ENCODE assay signal across 17 cellular contexts in genomic region chr4:152962160-152962559, GRCh38. TPM values are rescaled to one million over a fixed set of nuclear protein-coding genes. Genes with fewer than 3 reads are reported as not detected.
DNase-seq lines count a peak whose midpoint lies in the region; ATAC-seq and TF ChIP-seq lines count a peak whose summit lies in the region.
"Had no signal": no experiment of that assay in that cellular context is flagged by ENCODE, and none has a peak within 500 bp of the region (broad histone marks: within the 10 kb centered on the region; RNA-seq: fewer than 3 reads in every experiment).

No MANE protein-coding gene starts in this region.

- no peak overlapping the region for H2BK20ac ChIP-seq in IMR-90 (ENCODE audit: low read depth, low read length)

- H3K14ac ChIP-seq in IMR-90 (replicated peaks; ENCODE audit: low read depth, low read length): no peak overlapping the region

- no peak overlapping the region for H2AFZ ChIP-seq in IMR-90 (replicated peaks; ENCODE audit: low read length, poor library complexity)
- no peak overlapping the region for H2AFZ ChIP-seq in parathyroid adenoma

- no peak overlapping the region for H2AK5ac ChIP-seq in IMR-90 (ENCODE audit: low read depth, low read length)

- CTCF ChIA-PET in IMR-90 (lab: Yijun Ruan, JAX): no interaction called here

- no peak overlapping the region for H3K56ac ChIP-seq in IMR-90 (ENCODE audit: extremely low read depth, insufficient read depth, low read length)

- TF ChIP-seq POLR2A in IMR-90 (IDR thresholded peaks at IDR 0.05; ENCODE audit: low read depth, low read length): no peak
- TF ChIP-seq POLR2A in upper lobe of left lung (IDR thresholded peaks at IDR 0.05): no peak

- H3K27ac ChIP-seq in IMR-90 (ENCODE audit: insufficient read depth, low read length) (no peak overlapping the region), parathyroid adenoma (peak overlapping the region; percentile 68), upper lobe of left lung (no peak overlapping the region)
- H3K27ac ChIP-seq: 22Rv1, A549, C4-2B had no signal

- H3K4me1 ChIP-seq in IMR-90 (ENCODE audit: control insufficient read depth, insufficient read depth, low read length) (peaks cover 6% of the 10 kb centered on the region; the same call in 1 of the 2 replicates), parathyroid adenoma (peaks cover 41% of the 10 kb centered on the region), upper lobe of left lung (peaks cover 14 to 33% (median 25%) of the 10 kb centered on the region in 4 donors)

- no CpG with 5 or more reads among the region's 5 CpGs for WGBS in IMR-90 (ENCODE audit: extremely low coverage in 2 of 2, insufficient read length in 1 of 2), 2 experiments
- 45 to 60% methylated on average over 5 of the region's 5 CpGs for WGBS in upper lobe of left lung, 2 donors

- TF ChIP-seq CTCF in IMR-90 (conservative IDR thresholded peaks at IDR 0.05; ENCODE audit: low read depth, low read length) (no peak), parathyroid adenoma (IDR thresholded peaks at IDR 0.05) (no peak), upper lobe of left lung (IDR thresholded peaks at IDR 0.05) (no peak)

- ATAC-seq in IMR-90 (ENCODE audit: low read depth) (peak; percentile 67), GM19455 (IDR thresholded peaks at IDR 0.05; ENCODE audit: unreplicated experiment) (no peak), upper lobe of left lung (ENCODE audit: low FRiP score in 2 of 2) (no peak)
- ATAC-seq: A549, GM12878 had no signal

- no peaks in the 10 kb centered on the region; the same call in 1 of the 2 replicates for H3K9me1 ChIP-seq in IMR-90 (ENCODE audit: insufficient read depth, low read length)

- H3K4me2 ChIP-seq in IMR-90 (ENCODE audit: low read depth, low read length) (no peak overlapping the region), parathyroid adenoma (ENCODE audit: low read length) (no peak overlapping the region)
- H3K4me2 ChIP-seq: A549 had no signal

- H3K9ac ChIP-seq in IMR-90 (ENCODE audit: low read depth, low read length) (no peak overlapping the region), parathyroid adenoma (no peak overlapping the region)

- no peak overlapping the region for H3K23ac ChIP-seq in IMR-90 (ENCODE audit: low read depth, low read length)

- DNase-seq in IMR-90: no peak
- DNase-seq in amniotic epithelial cell (ENCODE audit: low read depth): peak; percentile 63
- peak; percentile 24 for DNase-seq in fibroblast of gingiva (ENCODE audit: low read depth)
- DNase-seq in DMS153 treated with DMSO at 0.1 percent for 48 hours (lab: John Stamatoyannopoulos, UW; ENCODE audit: unreplicated experiment): no peak
- no peak for DNase-seq in upper lobe of left lung
- DNase-seq: AML-193; CD4-positive, alpha-beta T cell; DMS53; DND-41; EL had no signal

- no TSS peak for BruUV-seq in IMR-90 (replicated peaks; lab: Mats Ljungman, UMichigan)

- no peaks in the 10 kb centered on the region for H3K36me3 ChIP-seq in IMR-90 (ENCODE audit: control insufficient read depth, insufficient read depth, low read length)
- H3K36me3 ChIP-seq in parathyroid adenoma (ENCODE audit: control insufficient read depth, insufficient read depth, low read length): no peaks in the 10 kb centered on the region
- H3K36me3 ChIP-seq in upper lobe of left lung: peaks cover 0 to 4% (median 2%) of the 10 kb centered on the region in 4 donors
- H3K36me3 ChIP-seq: HAP-1 had no signal

- H3K27me3 ChIP-seq in IMR-90 (ENCODE audit: control insufficient read depth, insufficient read depth, low read length): 0 out of 2 replicates have a peak, but pooled peaks cover 2% of the 10 kb centered on the region
- H3K27me3 ChIP-seq in parathyroid adenoma (ENCODE audit: control insufficient read depth, insufficient read depth, low read length): no peaks in the 10 kb centered on the region
- no peaks in the 10 kb centered on the region for H3K27me3 ChIP-seq in upper lobe of left lung

- H3K9me3 ChIP-seq in IMR-90 (ENCODE audit: control insufficient read depth, insufficient read depth, low read length): no peaks in the 10 kb centered on the region
- no peaks in the 10 kb centered on the region for H3K9me3 ChIP-seq in parathyroid adenoma (ENCODE audit: control insufficient read depth, low read length)
- no peaks in the 10 kb centered on the region for H3K9me3 ChIP-seq in upper lobe of left lung
- H3K9me3 ChIP-seq: A549, HAP-1 had no signal

- H4K91ac ChIP-seq in IMR-90 (ENCODE audit: insufficient read depth, low read depth, low read length): no peak overlapping the region

- H2AK9ac ChIP-seq in IMR-90 (replicated peaks; ENCODE audit: low read depth, low read length, poor library complexity): no peak overlapping the region

- H2BK15ac ChIP-seq in IMR-90 (ENCODE audit: low read depth, low read length): no peak overlapping the region

- no peak overlapping the region for H2BK120ac ChIP-seq in IMR-90 (ENCODE audit: low read depth, low read length)

- TF ChIP-seq RAD21 in IMR-90 (IDR thresholded peaks at IDR 0.05; ENCODE audit: low read length): no peak

- H3K4me3 ChIP-seq in IMR-90 (ENCODE audit: insufficient read depth, low read depth, low read length) (no peak overlapping the region), parathyroid adenoma (ENCODE audit: low read depth, low read length) (no peak overlapping the region), upper lobe of left lung (no peak overlapping the region)
- H3K4me3 ChIP-seq: A549, GM12878, HAP-1 had no signal

- H2BK5ac ChIP-seq in IMR-90 (ENCODE audit: low read depth, low read length, poor library complexity, severe bottlenecking): no peak overlapping the region

- peaks cover 2% of the 10 kb centered on the region for H3K79me2 ChIP-seq in parathyroid adenoma

- intact Hi-C loops in IMR-90 (cut with micrococcal nuclease): no loop called here

- H3K4ac ChIP-seq in IMR-90 (ENCODE audit: low read depth, low read length): no peak overlapping the region

- H4K5ac ChIP-seq in IMR-90 (ENCODE audit: low read depth, low read length): no peak overlapping the region

- in situ Hi-C loops in IMR-90 (cut with MboI; ENCODE audit: low sequenced_read_pairs): no loop called here

- H3K18ac ChIP-seq in IMR-90 (ENCODE audit: low read depth, low read length): no peak overlapping the region

- H4K20me1 ChIP-seq in IMR-90 (ENCODE audit: insufficient read depth, low read length): no peaks in the 10 kb centered on the region

- dilution Hi-C loops in IMR-90 (cut with HindIII; ENCODE audit: low sequenced_read_pairs, unreplicated experiment): no loop called here

- no peaks in the 10 kb centered on the region for H3K79me1 ChIP-seq in IMR-90 (ENCODE audit: low read depth in 1 of 2, low read length in 2 of 2)

- no peak for TF ChIP-seq EP300 in upper lobe of left lung (IDR thresholded peaks at IDR 0.05)

- no peak overlapping the region for H4K8ac ChIP-seq in IMR-90 (ENCODE audit: low read depth in 2 of 2, low read length in 2 of 2)

- POLR2A ChIA-PET in IMR-90 (lab: Charles Lee; ENCODE audit: unreplicated experiment): no interaction called here

TF ChIP-seq in IMR-90, 13 proteins besides CTCF, POLR2A, EP300 and RAD21:
- TF ChIP-seq USF2 (IDR thresholded peaks at IDR 0.05; ENCODE audit: low read depth, low read length): no peak
- no peak for TF ChIP-seq MAZ (IDR thresholded peaks at IDR 0.05; ENCODE audit: borderline replicate concordance, low read depth, low read length)
- TF ChIP-seq ELK1 (IDR thresholded peaks at IDR 0.05; ENCODE audit: borderline replicate concordance, low read depth, low read length): no peak
- no peak for TF ChIP-seq CEBPB (IDR thresholded peaks at IDR 0.05; ENCODE audit: low read depth, low read length)
- TF ChIP-seq SMC3 (IDR thresholded peaks at IDR 0.05; ENCODE audit: low read depth, low read length): no peak
- TF ChIP-seq NFE2L2 (IDR thresholded peaks at IDR 0.05; ENCODE audit: low read depth, low read length): no peak
- no peak for TF ChIP-seq CHD1 (IDR thresholded peaks at IDR 0.05; ENCODE audit: low read depth, low read length)
- TF ChIP-seq FOS (IDR thresholded peaks at IDR 0.05; ENCODE audit: low read depth, low read length): no peak
- TF ChIP-seq RFX5 (IDR thresholded peaks at IDR 0.05; ENCODE audit: low read depth, low read length): no peak
- no peak for TF ChIP-seq MXI1 (IDR thresholded peaks at IDR 0.05; ENCODE audit: borderline replicate concordance, low read depth, low read length)
- TF ChIP-seq MAFK (IDR thresholded peaks at IDR 0.05; ENCODE audit: low read depth, low read length): no peak
- TF ChIP-seq BHLHE40 (IDR thresholded peaks at IDR 0.05; ENCODE audit: low read depth, low read length): no peak
- TF ChIP-seq RCOR1 (IDR thresholded peaks at IDR 0.05; ENCODE audit: insufficient replicate concordance, low read length): no peak

RNA-seq across cellular contexts. Expression of gene FHDC1, which starts 26.0 kb away (rescaled TPM):
- under 0.01 TPM in 2 replicates for total RNA-seq in IMR-90 (2012; rRNA removed)
- polyA plus RNA-seq in IMR-90 (2012; rRNA removed): 0.09 and 0.10 TPM in 2 replicates
- polyA plus RNA-seq in IMR-90 (2012; cell fraction: cytosol; rRNA removed): 0.03 and 0.05 TPM in 2 replicates
- 0.21 and 0.32 TPM in 2 replicates for polyA plus RNA-seq in IMR-90 (2012; cell fraction: nucleus; rRNA removed; ENCODE audit: low replicate concordance)
- 10 to 100 TPM; 23.3 to 44.7 (median 29.7) TPM for total RNA-seq in upper lobe of left lung

Comparison
In these comparisons a context has a peak if more than half of its experiments do, and no peak if none do; other contexts are left out.
1. DNase-seq: peak in amniotic epithelial cell (single experiment) and fibroblast of gingiva (single experiment); none in IMR-90 (single experiment), DMS153 treated with DMSO at 0.1 percent for 48 hours (single experiment) and upper lobe of left lung (0 of 2).
2. RNA of gene FHDC1, which starts 26.0 kb away (total RNA-seq): 23.3 to 44.7 TPM in upper lobe of left lung; under 0.01 TPM in IMR-90; every median in the first group is over 10 times any median in the second.